In genomic region chr2:30561349-30561748, GRCh38 we compare ENCODE assay signal across 18 cellular contexts.
DNase-seq lines count a peak whose midpoint lies in the region; ATAC-seq and TF ChIP-seq lines count a peak whose summit lies in the region.
"Had no signal": no experiment of that assay in that cellular context is flagged by ENCODE, and none has a peak within 500 bp of the region (broad histone marks: within the 10 kb centered on the region; RNA-seq: fewer than 3 reads in every experiment).

No MANE protein-coding gene starts in this region.

- H2BK5ac ChIP-seq in IMR-90 (ENCODE audit: low read depth, low read length, poor library complexity, severe bottlenecking): no peak overlapping the region

- H3K27me3 ChIP-seq in IMR-90 (ENCODE audit: control insufficient read depth, insufficient read depth, low read length): no peaks in the 10 kb centered on the region
- H3K27me3 ChIP-seq: Peyer's patch had no signal

- H3K36me3 ChIP-seq in IMR-90 (ENCODE audit: control insufficient read depth, insufficient read depth, low read length): peaks cover 2% of the 10 kb centered on the region

- H3K4me1 ChIP-seq in IMR-90 (ENCODE audit: control insufficient read depth, insufficient read depth, low read length): peaks cover 2% of the 10 kb centered on the region; the same call in 1 of the 2 replicates
- H3K4me1 ChIP-seq: Peyer's patch had no signal

- H2BK120ac ChIP-seq in IMR-90 (ENCODE audit: low read depth, low read length): 0 out of 2 replicates have a peak overlapping the region, but pooled peaks have one; percentile 8

- POLR2A ChIA-PET in IMR-90 (lab: Charles Lee; ENCODE audit: unreplicated experiment): no interaction called here

- H3K4ac ChIP-seq in IMR-90 (ENCODE audit: low read depth, low read length): no peak overlapping the region

- H4K8ac ChIP-seq in IMR-90 (ENCODE audit: low read depth in 2 of 2, low read length in 2 of 2): no peak overlapping the region

- peaks cover 6% of the 10 kb centered on the region for H3K36me3 Mint-ChIP-seq in mesothelial cell of epicardium

- peaks cover under 1% of the 10 kb centered on the region for H3K9me3 Mint-ChIP-seq in mesothelial cell of epicardium
- H3K9me3 Mint-ChIP-seq: CD8-positive, alpha-beta T cell had no signal

- H3K4me3 ChIP-seq in AG10803 (ENCODE audit: low read length): no peak overlapping the region
- no peak overlapping the region for H3K4me3 ChIP-seq in IMR-90 (ENCODE audit: insufficient read depth, low read depth, low read length)
- H3K4me3 ChIP-seq: Peyer's patch had no signal

- H2AFZ ChIP-seq in IMR-90 (replicated peaks; ENCODE audit: low read length, poor library complexity): no peak overlapping the region

- dilution Hi-C loops in IMR-90 (cut with HindIII; ENCODE audit: low sequenced_read_pairs, unreplicated experiment): no loop called here

- TF ChIP-seq POLR2A in IMR-90 (IDR thresholded peaks at IDR 0.05; ENCODE audit: low read depth, low read length): no peak

- no peak overlapping the region for H3K56ac ChIP-seq in IMR-90 (ENCODE audit: extremely low read depth, insufficient read depth, low read length)

- H3K18ac ChIP-seq in IMR-90 (ENCODE audit: low read depth, low read length): no peak overlapping the region

- H2BK20ac ChIP-seq in IMR-90 (ENCODE audit: low read depth, low read length): no peak overlapping the region

- H3K9me3 ChIP-seq in IMR-90 (ENCODE audit: control insufficient read depth, insufficient read depth, low read length): no peaks in the 10 kb centered on the region
- H3K9me3 ChIP-seq: Peyer's patch had no signal

- H3K23ac ChIP-seq in IMR-90 (ENCODE audit: low read depth, low read length): peak overlapping the region; percentile 66; the same call in 1 of the 2 replicates

- TF ChIP-seq CTCF in AG10803 (conservative IDR thresholded peaks at IDR 0.05; ENCODE audit: low read length) (no peak), IMR-90 (conservative IDR thresholded peaks at IDR 0.05; ENCODE audit: low read depth, low read length) (no peak), mesothelial cell of epicardium (IDR thresholded peaks at IDR 0.05; ENCODE audit: unreplicated experiment) (no peak)

- no peaks in the 10 kb centered on the region for H3K27me3 Mint-ChIP-seq in mesothelial cell of epicardium (ENCODE audit: low read depth)

- H3K14ac ChIP-seq in IMR-90 (replicated peaks; ENCODE audit: low read depth, low read length): no peak overlapping the region

- ATAC-seq in IMR-90 (ENCODE audit: low read depth): no peak
- ATAC-seq: CD8-positive, alpha-beta T cell; HCT116 had no signal

- H2AK9ac ChIP-seq in IMR-90 (replicated peaks; ENCODE audit: low read depth, low read length, poor library complexity): no peak overlapping the region

- H4K20me1 ChIP-seq in IMR-90 (ENCODE audit: insufficient read depth, low read length): no peaks in the 10 kb centered on the region

- BruUV-seq in IMR-90 (replicated peaks; lab: Mats Ljungman, UMichigan): no TSS peak

- H3K9me1 ChIP-seq in IMR-90 (ENCODE audit: insufficient read depth, low read length): peaks cover 6% of the 10 kb centered on the region; the same call in 1 of the 2 replicates

- H2AK5ac ChIP-seq in IMR-90 (ENCODE audit: low read depth, low read length): peak overlapping the region; percentile 59; the same call in 1 of the 2 replicates

- in situ Hi-C loops in IMR-90 (cut with MboI; ENCODE audit: low sequenced_read_pairs): no loop called here

- H3K4me3 Mint-ChIP-seq in mesothelial cell of epicardium: no peak overlapping the region
- H3K4me3 Mint-ChIP-seq: CD8-positive, alpha-beta T cell had no signal

- no peak overlapping the region for H4K5ac ChIP-seq in IMR-90 (ENCODE audit: low read depth, low read length)

- H3K27ac Mint-ChIP-seq in mesothelial cell of epicardium: no peak overlapping the region
- H3K27ac Mint-ChIP-seq: CD8-positive, alpha-beta T cell had no signal

- intact Hi-C loops in IMR-90 (cut with micrococcal nuclease): no loop called here

- H3K4me1 Mint-ChIP-seq in mesothelial cell of epicardium: no peaks in the 10 kb centered on the region

- no CpG with 5 or more reads among the region's 1 CpG for WGBS in IMR-90 (ENCODE audit: extremely low coverage in 2 of 2, insufficient read length in 1 of 2), 2 experiments

- no peak for TF ChIP-seq RAD21 in IMR-90 (IDR thresholded peaks at IDR 0.05; ENCODE audit: low read length)

- H3K79me1 ChIP-seq in IMR-90 (ENCODE audit: low read depth in 1 of 2, low read length in 2 of 2): peaks cover 7 to 11% of the 10 kb centered on the region in 2 experiments

- H2BK15ac ChIP-seq in IMR-90 (ENCODE audit: low read depth, low read length): no peak overlapping the region

- H3K27ac ChIP-seq in IMR-90 (ENCODE audit: insufficient read depth, low read length): no peak overlapping the region
- H3K27ac ChIP-seq: KMS-11, Peyer's patch had no signal

- peak; percentile 4 for DNase-seq in AG10803 (ENCODE audit: low read depth)
- DNase-seq in IMR-90: no peak
- DNase-seq in amniotic epithelial cell (ENCODE audit: low read depth): peak; percentile 26
- DNase-seq in kidney tubule cell (ENCODE audit: low spot score): peak; percentile 2
- no peak for DNase-seq in NCI-H1092 (lab: John Stamatoyannopoulos, UW)
- no peak for DNase-seq in mesothelial cell of epicardium (ENCODE audit: low spot score in 2 of 2, unreplicated experiment in 2 of 2)
- no peak for DNase-seq in HuH-7 (ENCODE audit: low spot score)
- DNase-seq: CD8-positive, alpha-beta T cell; DMS79 treated with DMSO at 0.1 percent for 48 hours; MM.1S; NCI-H1436 treated with DMSO at 0.1 percent for 48 hours; NCI-H2081 treated with DMSO at 0.1 percent for 48 hours; NCI-H226; NCI-H69; Peyer's patch; SHP77 had no signal

- no peak overlapping the region for H4K91ac ChIP-seq in IMR-90 (ENCODE audit: insufficient read depth, low read depth, low read length)

- H3K9ac ChIP-seq in IMR-90 (ENCODE audit: low read depth, low read length): no peak overlapping the region
- H3K9ac ChIP-seq: KMS-11 had no signal

- H3K4me2 ChIP-seq in IMR-90 (ENCODE audit: low read depth, low read length): no peak overlapping the region
- H3K4me2 ChIP-seq: KMS-11 had no signal

- CTCF ChIA-PET in IMR-90 (lab: Yijun Ruan, JAX): no interaction called here

TF ChIP-seq in IMR-90, 13 proteins besides CTCF, POLR2A, EP300 and RAD21:
- no peak for TF ChIP-seq BHLHE40 (IDR thresholded peaks at IDR 0.05; ENCODE audit: low read depth, low read length)
- no peak for TF ChIP-seq RFX5 (IDR thresholded peaks at IDR 0.05; ENCODE audit: low read depth, low read length)
- peak; percentile 73 for TF ChIP-seq CEBPB (IDR thresholded peaks at IDR 0.05; ENCODE audit: low read depth, low read length)
TF ChIP-seq in IMR-90: peak in this region for 1.

Comparison
In these comparisons a context has a peak if more than half of its experiments do, and no peak if none do; other contexts are left out.
1. DNase-seq: peak in AG10803 (single experiment), amniotic epithelial cell (single experiment) and kidney tubule cell (single experiment); none in IMR-90 (single experiment), NCI-H1092 (single experiment), mesothelial cell of epicardium (0 of 2) and HuH-7 (single experiment).